16 cellular contexts compared by ENCODE assay signal in the genomic region with DNA sequence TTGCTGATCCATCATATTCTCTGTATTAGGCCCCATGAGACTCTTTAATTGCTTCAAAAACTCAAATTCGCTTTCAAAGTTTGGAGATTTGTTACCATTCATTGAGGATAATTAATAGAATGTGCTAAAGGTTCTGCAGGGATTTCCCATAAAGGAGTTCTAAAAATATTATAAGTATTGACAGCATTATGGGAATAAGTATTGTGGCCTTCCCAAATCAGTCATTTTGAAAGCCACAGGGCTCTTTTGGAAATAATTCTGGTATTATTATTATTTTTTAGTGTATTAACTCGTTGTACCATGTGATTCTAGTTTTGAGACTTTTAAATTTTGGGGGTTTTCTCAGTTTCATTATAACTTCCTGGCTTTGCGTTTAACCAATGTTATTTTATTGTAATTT. TPM values are rescaled to one million over a fixed set of nuclear protein-coding genes. Genes with fewer than 3 reads are reported as not detected.
A peak's percentile ranks its signal among the peaks of the same experiment; 100 is the strongest.
DNase-seq lines count a peak whose midpoint lies in the region; ATAC-seq and TF ChIP-seq lines count a peak whose summit lies in the region.
"Had no signal": no experiment of that assay in that cellular context is flagged by ENCODE, and none has a peak within 500 bp of the region (broad histone marks: within the 10 kb centered on the region; RNA-seq: fewer than 3 reads in every experiment).

No MANE protein-coding gene starts in this region.

- intact Hi-C loops in left ventricle myocardium inferior (cut with micrococcal nuclease) (no loop called here), cardiac septum (cut with DNase I) (no loop called here), body of pancreas (cut with DNase I) (no loop called here)

- ATAC-seq in body of pancreas = no peak
- ATAC-seq: A549; CD8-positive, alpha-beta T cell had no signal

- H3K27me3 ChIP-seq in left ventricle myocardium inferior (ENCODE audit: low read depth) = no peaks in the 10 kb centered on the region
- H3K27me3 ChIP-seq in OCI-LY3 (ENCODE audit: low read depth, low read length) = no peaks in the 10 kb centered on the region
- no peaks in the 10 kb centered on the region for H3K27me3 ChIP-seq in body of pancreas
- H3K27me3 ChIP-seq: BLaER1 treated with 17β-estradiol and CSF1 and Interleukin-3, amounts not matched to agents 10 nM and 100 nM had no signal

- no peak overlapping the region for H2AFZ ChIP-seq in OCI-LY3 (ENCODE audit: low read depth, low read length)

- TF ChIP-seq CTCF in left ventricle myocardium inferior (IDR thresholded peaks at IDR 0.05; ENCODE audit: borderline replicate concordance) (no peak), OCI-LY3 (IDR thresholded peaks at IDR 0.05; ENCODE audit: low read depth, low read length) (no peak), body of pancreas (IDR thresholded peaks at IDR 0.05) (no peak)

- H3K4me3 ChIP-seq in left ventricle myocardium inferior = no peak overlapping the region
- H3K4me3 ChIP-seq in OCI-LY3 (ENCODE audit: low read length) = 0 out of 2 replicates have a peak overlapping the region, but pooled peaks have one; percentile 5
- no peak overlapping the region for H3K4me3 ChIP-seq in body of pancreas
- H3K4me3 ChIP-seq: A549; BLaER1 treated with 17β-estradiol and CSF1 and Interleukin-3, amounts not matched to agents 10 nM and 100 nM had no signal

- 88 to 93% methylated on average over 3 of the region's 3 CpGs for WGBS in body of pancreas, 2 donors

- no peak for DNase-seq in left ventricle myocardium inferior
- no peak for DNase-seq in cardiac septum (ENCODE audit: low spot score)
- DNase-seq in SK-N-DZ (ENCODE audit: low spot score) = no peak
- DNase-seq in body of pancreas = no peak
- DNase-seq: AML-193; Caco-2; Calu3; CD4-positive, alpha-beta T cell; CD8-positive, alpha-beta T cell; DMS79 treated with DMSO at 0.1 percent for 48 hours; GF-D8 had no signal

- H3K36me3 ChIP-seq in left ventricle myocardium inferior (no peaks in the 10 kb centered on the region), OCI-LY3 (replicated peaks; ENCODE audit: low read depth, low read length) (peaks cover 3% of the 10 kb centered on the region), body of pancreas (replicated peaks in 1 of 2; ENCODE audit: insufficient read depth in 1 of 2, low read depth in 2 of 2) (no peaks in the 10 kb centered on the region)

- H3K9me3 ChIP-seq in left ventricle myocardium inferior (replicated peaks) (no peaks in the 10 kb centered on the region), OCI-LY3 (ENCODE audit: insufficient read depth, low read length) (no peaks in the 10 kb centered on the region), body of pancreas (no peaks in the 10 kb centered on the region)
- H3K9me3 ChIP-seq: A549 had no signal

- H3K4me1 ChIP-seq in left ventricle myocardium inferior = peaks cover 76% of the 10 kb centered on the region
- H3K4me1 ChIP-seq in OCI-LY3 (ENCODE audit: low read length) = peaks cover 44% of the 10 kb centered on the region
- H3K4me1 ChIP-seq in body of pancreas = no peaks in the 10 kb centered on the region

- TF ChIP-seq POLR2A in body of pancreas (IDR thresholded peaks at IDR 0.05) = no peak

- no peaks in the 10 kb centered on the region for H4K20me1 ChIP-seq in OCI-LY3 (ENCODE audit: insufficient read depth, low read length)

- peaks cover 12% of the 10 kb centered on the region for H3K79me2 ChIP-seq in OCI-LY3 (ENCODE audit: low read length)

- H3K27ac ChIP-seq in left ventricle myocardium inferior (replicated peaks) (peak overlapping the region; percentile 22), OCI-LY3 (ENCODE audit: low read length) (peak overlapping the region; percentile 3; the same call in 1 of the 2 replicates), body of pancreas (no peak overlapping the region)
- H3K27ac ChIP-seq: 22Rv1; A549; BLaER1 treated with 17β-estradiol and CSF1 and Interleukin-3, amounts not matched to agents 10 nM and 100 nM; C4-2B had no signal

- no peak overlapping the region for H3K9ac ChIP-seq in OCI-LY3 (ENCODE audit: low read length)
- H3K9ac ChIP-seq: BLaER1 treated with 17β-estradiol and CSF1 and Interleukin-3, amounts not matched to agents 10 nM and 100 nM had no signal

- H3K4me2 ChIP-seq in OCI-LY3 (ENCODE audit: low read length) = peak overlapping the region; percentile 51
- H3K4me2 ChIP-seq: A549 had no signal

RNA-seq across cellular contexts. Expression of gene LCLAT1, which starts 37.1 kb away (rescaled TPM):
- total RNA-seq in left ventricle myocardium inferior (41.0 TPM), cardiac septum (39.9 TPM), body of pancreas (10 to 100 TPM; 13.7 to 19.4 TPM)
- polyA plus RNA-seq in SK-N-DZ (2014; cell fraction: cytosol; rRNA removed) = 9.9 and 19.7 TPM in 2 replicates
- 5.4 and 8.2 TPM in 2 replicates for polyA plus RNA-seq in SK-N-DZ (2014; cell fraction: nucleus; rRNA removed)

Comparison
In these comparisons a context has a peak if more than half of its experiments do, and no peak if none do; other contexts are left out.
1. H3K27ac ChIP-seq: peak in left ventricle myocardium inferior (single experiment) and OCI-LY3 (single experiment); none in body of pancreas (0 of 4).